1 cellular context compared by ENCODE assay signal in the genomic region with DNA sequence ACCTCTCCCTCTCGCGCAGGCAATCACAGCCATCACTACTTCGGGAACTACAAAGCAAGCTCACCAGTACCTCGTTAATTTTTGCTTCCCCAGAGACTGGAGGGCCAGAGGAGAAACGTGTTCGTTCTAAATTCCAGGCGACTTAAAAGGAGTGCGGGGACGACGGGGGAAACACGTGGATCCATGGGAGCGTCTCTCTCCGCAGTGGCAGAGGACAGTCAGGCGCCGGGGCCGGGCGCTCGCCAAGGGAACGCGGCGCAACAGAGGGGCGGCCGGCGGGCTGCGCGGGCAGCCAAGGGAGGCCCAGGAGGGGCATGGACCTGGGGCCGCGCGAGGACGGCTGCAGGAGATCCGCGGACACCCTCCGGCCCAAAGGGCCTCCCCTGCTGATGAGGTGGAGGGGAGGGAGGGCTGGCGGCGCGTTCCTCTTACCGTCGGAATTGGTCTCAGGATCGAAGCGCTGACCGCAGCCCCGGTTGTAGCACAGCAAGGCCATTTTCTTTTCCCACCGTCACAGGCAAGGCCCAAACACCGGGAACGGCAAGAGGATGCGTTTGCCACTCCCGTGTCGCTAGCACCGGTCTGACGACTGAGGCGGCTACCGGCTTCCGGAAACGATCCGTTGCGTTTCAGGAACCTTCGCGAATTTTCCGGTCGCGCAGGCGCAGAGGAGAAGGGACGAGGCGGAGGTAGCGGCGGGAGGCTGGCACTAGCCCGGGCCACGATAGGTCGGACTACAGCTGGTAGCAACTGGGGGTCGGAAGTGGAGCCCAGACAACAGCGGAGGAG.
A peak's percentile ranks its signal among the peaks of the same experiment; 100 is the strongest.
TF ChIP-seq lines count a peak whose summit lies in the region.

A gene (minus strand): TSS at position 591 of the 789 bp plus-strand sequence. CDS start 95 bp downstream, at position 496.

TF ChIP-seq in HepG2, 621 proteins besides CTCF, POLR2A, EP300 and RAD21 (continued from another document and continues in another):
- TF ChIP-seq, protein P1, sequence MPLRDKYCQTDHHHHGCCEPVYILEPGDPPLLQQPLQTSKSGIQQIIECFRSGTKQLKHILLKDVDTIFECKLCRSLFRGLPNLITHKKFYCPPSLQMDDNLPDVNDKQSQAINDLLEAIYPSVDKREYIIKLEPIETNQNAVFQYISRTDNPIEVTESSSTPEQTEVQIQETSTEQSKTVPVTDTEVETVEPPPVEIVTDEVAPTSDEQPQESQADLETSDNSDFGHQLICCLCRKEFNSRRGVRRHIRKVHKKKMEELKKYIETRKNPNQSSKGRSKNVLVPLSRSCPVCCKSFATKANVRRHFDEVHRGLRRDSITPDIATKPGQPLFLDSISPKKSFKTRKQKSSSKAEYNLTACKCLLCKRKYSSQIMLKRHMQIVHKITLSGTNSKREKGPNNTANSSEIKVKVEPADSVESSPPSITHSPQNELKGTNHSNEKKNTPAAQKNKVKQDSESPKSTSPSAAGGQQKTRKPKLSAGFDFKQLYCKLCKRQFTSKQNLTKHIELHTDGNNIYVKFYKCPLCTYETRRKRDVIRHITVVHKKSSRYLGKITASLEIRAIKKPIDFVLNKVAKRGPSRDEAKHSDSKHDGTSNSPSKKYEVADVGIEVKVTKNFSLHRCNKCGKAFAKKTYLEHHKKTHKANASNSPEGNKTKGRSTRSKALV (CRISPR knock-in tag; IDR thresholded peaks at IDR 0.05) = 0 out of 2 replicates have a peak, but pooled peaks have one; percentile 54
- TF ChIP-seq, protein P2, sequence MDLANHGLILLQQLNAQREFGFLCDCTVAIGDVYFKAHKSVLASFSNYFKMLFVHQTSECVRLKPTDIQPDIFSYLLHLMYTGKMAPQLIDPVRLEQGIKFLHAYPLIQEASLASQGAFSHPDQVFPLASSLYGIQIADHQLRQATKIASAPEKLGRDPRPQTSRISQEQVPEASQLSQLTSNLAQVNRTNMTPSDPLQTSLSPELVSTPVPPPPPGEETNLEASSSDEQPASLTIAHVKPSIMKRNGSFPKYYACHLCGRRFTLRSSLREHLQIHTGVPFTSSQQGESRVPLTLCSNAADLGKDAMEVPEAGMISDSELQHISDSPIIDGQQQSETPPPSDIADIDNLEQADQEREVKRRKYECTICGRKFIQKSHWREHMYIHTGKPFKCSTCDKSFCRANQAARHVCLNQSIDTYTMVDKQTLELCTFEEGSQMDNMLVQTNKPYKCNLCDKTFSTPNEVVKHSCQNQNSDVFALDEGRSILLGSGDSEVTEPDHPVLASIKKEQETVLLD (CRISPR knock-in tag; IDR thresholded peaks at IDR 0.05; ENCODE audit: low read depth) = peak; percentile 70; the same call in 1 of the 2 replicates
- TF ChIP-seq, protein P3, sequence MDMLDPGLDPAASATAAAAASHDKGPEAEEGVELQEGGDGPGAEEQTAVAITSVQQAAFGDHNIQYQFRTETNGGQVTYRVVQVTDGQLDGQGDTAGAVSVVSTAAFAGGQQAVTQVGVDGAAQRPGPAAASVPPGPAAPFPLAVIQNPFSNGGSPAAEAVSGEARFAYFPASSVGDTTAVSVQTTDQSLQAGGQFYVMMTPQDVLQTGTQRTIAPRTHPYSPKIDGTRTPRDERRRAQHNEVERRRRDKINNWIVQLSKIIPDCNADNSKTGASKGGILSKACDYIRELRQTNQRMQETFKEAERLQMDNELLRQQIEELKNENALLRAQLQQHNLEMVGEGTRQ (IDR thresholded peaks at IDR 0.05; ENCODE audit: low read depth, low read length) = no peak
- TF ChIP-seq, protein P3 (CRISPR knock-in tag; IDR thresholded peaks at IDR 0.05; ENCODE audit: borderline replicate concordance) = no peak
- TF ChIP-seq SIN3B (IDR thresholded peaks at IDR 0.05; ENCODE audit: low read length) (no peak), MED8 (CRISPR knock-in tag; IDR thresholded peaks at IDR 0.05; ENCODE audit: insufficient replicate concordance) (peak; percentile 62), NFE2L1 (CRISPR knock-in tag; IDR thresholded peaks at IDR 0.05; ENCODE audit: borderline replicate concordance) (no peak), SYNCRIP (IDR thresholded peaks at IDR 0.05; ENCODE audit: insufficient read depth, low read depth, low read length) (no peak), NFIB (CRISPR knock-in tag; IDR thresholded peaks at IDR 0.05; ENCODE audit: borderline replicate concordance) (no peak), TCF7L2 (IDR thresholded peaks at IDR 0.05; ENCODE audit: low read depth, low read length) (no peak), TCF7 (IDR thresholded peaks at IDR 0.05; ENCODE audit: low read depth) (no peak), AGO2 (optimal IDR thresholded peaks at IDR 0.05; ENCODE audit: low read depth, low read length) (peak; percentile 85), PCBP1 (IDR thresholded peaks at IDR 0.05; ENCODE audit: borderline replicate concordance, low read depth, low read length) (no peak), TAF15 (IDR thresholded peaks at IDR 0.05; ENCODE audit: low read depth, low read length, poor library complexity, severe bottlenecking) (no peak), ZNF292 (CRISPR knock-in tag; IDR thresholded peaks at IDR 0.05; ENCODE audit: borderline replicate concordance, low read depth) (peak; percentile 73), KDM1A (CRISPR knock-in tag; IDR thresholded peaks at IDR 0.05) (no peak), CC2D1A (CRISPR knock-in tag; IDR thresholded peaks at IDR 0.05) (no peak), PHF5A (CRISPR knock-in tag; IDR thresholded peaks at IDR 0.05; ENCODE audit: low read depth, unreplicated experiment) (no peak), SMAD9 (CRISPR knock-in tag; IDR thresholded peaks at IDR 0.05) (no peak), ZKSCAN1 (IDR thresholded peaks at IDR 0.05; ENCODE audit: low read length) (no peak), SALL1 (CRISPR knock-in tag; IDR thresholded peaks at IDR 0.05) (peak; percentile 77), ZNF557 (CRISPR knock-in tag; IDR thresholded peaks at IDR 0.05) (peak; percentile 71; the same call in 1 of the 2 replicates), SMARCC2 (IDR thresholded peaks at IDR 0.05) (no peak), NFE2L2 (IDR thresholded peaks at IDR 0.05; ENCODE audit: low read length) (no peak), ZNF124 (CRISPR knock-in tag; IDR thresholded peaks at IDR 0.05) (no peak), FOXA3 (CRISPR knock-in tag; IDR thresholded peaks at IDR 0.05) (no peak; the same call in 1 of the 2 replicates), DNMT1 (CRISPR knock-in tag; IDR thresholded peaks at IDR 0.05) (no peak), THYN1 (CRISPR knock-in tag; IDR thresholded peaks at IDR 0.05; ENCODE audit: borderline replicate concordance, low read depth) (no peak), SMYD3 (CRISPR knock-in tag; IDR thresholded peaks at IDR 0.05) (peak; percentile 80; the same call in 1 of the 2 replicates), RARA (CRISPR knock-in tag; IDR thresholded peaks at IDR 0.05) (peak; percentile 6; the same call in 1 of the 2 replicates)
- TF ChIP-seq, protein P4, sequence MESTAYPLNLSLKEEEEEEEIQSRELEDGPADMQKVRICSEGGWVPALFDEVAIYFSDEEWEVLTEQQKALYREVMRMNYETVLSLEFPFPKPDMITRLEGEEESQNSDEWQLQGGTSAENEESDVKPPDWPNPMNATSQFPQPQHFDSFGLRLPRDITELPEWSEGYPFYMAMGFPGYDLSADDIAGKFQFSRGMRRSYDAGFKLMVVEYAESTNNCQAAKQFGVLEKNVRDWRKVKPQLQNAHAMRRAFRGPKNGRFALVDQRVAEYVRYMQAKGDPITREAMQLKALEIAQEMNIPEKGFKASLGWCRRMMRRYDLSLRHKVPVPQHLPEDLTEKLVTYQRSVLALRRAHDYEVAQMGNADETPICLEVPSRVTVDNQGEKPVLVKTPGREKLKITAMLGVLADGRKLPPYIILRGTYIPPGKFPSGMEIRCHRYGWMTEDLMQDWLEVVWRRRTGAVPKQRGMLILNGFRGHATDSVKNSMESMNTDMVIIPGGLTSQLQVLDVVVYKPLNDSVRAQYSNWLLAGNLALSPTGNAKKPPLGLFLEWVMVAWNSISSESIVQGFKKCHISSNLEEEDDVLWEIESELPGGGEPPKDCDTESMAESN (CRISPR knock-in tag; conservative IDR thresholded peaks at IDR 0.05) = 0 out of 2 replicates have a peak, but pooled peaks have one; percentile 20
- TF ChIP-seq, protein P5, sequence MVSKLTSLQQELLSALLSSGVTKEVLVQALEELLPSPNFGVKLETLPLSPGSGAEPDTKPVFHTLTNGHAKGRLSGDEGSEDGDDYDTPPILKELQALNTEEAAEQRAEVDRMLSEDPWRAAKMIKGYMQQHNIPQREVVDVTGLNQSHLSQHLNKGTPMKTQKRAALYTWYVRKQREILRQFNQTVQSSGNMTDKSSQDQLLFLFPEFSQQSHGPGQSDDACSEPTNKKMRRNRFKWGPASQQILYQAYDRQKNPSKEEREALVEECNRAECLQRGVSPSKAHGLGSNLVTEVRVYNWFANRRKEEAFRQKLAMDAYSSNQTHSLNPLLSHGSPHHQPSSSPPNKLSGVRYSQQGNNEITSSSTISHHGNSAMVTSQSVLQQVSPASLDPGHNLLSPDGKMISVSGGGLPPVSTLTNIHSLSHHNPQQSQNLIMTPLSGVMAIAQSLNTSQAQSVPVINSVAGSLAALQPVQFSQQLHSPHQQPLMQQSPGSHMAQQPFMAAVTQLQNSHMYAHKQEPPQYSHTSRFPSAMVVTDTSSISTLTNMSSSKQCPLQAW (CRISPR knock-in tag; IDR thresholded peaks at IDR 0.05) = peak; percentile 76
- TF ChIP-seq, protein P6, sequence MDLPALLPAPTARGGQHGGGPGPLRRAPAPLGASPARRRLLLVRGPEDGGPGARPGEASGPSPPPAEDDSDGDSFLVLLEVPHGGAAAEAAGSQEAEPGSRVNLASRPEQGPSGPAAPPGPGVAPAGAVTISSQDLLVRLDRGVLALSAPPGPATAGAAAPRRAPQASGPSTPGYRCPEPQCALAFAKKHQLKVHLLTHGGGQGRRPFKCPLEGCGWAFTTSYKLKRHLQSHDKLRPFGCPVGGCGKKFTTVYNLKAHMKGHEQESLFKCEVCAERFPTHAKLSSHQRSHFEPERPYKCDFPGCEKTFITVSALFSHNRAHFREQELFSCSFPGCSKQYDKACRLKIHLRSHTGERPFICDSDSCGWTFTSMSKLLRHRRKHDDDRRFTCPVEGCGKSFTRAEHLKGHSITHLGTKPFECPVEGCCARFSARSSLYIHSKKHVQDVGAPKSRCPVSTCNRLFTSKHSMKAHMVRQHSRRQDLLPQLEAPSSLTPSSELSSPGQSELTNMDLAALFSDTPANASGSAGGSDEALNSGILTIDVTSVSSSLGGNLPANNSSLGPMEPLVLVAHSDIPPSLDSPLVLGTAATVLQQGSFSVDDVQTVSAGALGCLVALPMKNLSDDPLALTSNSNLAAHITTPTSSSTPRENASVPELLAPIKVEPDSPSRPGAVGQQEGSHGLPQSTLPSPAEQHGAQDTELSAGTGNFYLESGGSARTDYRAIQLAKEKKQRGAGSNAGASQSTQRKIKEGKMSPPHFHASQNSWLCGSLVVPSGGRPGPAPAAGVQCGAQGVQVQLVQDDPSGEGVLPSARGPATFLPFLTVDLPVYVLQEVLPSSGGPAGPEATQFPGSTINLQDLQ (CRISPR knock-in tag; IDR thresholded peaks at IDR 0.05) = no peak
- TF ChIP-seq, protein P7, sequence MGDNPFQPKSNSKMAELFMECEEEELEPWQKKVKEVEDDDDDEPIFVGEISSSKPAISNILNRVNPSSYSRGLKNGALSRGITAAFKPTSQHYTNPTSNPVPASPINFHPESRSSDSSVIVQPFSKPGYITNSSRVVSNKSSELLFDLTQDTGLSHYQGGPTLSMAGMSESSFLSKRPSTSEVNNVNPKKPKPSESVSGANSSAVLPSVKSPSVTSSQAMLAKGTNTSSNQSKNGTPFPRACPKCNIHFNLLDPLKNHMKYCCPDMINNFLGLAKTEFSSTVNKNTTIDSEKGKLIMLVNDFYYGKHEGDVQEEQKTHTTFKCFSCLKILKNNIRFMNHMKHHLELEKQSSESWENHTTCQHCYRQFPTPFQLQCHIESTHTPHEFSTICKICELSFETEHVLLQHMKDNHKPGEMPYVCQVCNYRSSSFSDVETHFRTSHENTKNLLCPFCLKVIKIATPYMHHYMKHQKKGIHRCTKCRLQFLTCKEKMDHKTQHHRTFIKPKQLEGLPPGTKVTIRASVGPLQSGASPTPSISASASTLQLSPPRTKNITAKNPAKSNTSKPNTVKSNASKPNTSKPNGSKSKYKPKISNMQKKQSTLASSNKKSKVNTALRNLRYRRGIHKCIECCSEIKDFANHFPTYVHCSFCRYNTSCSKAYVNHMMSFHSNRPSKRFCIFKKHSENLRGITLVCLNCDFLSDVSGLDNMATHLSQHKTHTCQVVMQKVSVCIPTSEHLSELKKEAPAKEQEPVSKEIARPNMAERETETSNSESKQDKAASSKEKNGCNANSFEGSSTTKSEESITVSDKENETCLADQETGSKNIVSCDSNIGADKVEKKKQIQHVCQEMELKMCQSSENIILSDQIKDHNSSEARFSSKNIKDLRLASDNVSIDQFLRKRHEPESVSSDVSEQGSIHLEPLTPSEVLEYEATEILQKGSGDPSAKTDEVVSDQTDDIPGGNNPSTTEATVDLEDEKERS (CRISPR knock-in tag; IDR thresholded peaks at IDR 0.05) = 0 out of 2 replicates have a peak, but pooled peaks have one; percentile 48
- TF ChIP-seq, protein P8, sequence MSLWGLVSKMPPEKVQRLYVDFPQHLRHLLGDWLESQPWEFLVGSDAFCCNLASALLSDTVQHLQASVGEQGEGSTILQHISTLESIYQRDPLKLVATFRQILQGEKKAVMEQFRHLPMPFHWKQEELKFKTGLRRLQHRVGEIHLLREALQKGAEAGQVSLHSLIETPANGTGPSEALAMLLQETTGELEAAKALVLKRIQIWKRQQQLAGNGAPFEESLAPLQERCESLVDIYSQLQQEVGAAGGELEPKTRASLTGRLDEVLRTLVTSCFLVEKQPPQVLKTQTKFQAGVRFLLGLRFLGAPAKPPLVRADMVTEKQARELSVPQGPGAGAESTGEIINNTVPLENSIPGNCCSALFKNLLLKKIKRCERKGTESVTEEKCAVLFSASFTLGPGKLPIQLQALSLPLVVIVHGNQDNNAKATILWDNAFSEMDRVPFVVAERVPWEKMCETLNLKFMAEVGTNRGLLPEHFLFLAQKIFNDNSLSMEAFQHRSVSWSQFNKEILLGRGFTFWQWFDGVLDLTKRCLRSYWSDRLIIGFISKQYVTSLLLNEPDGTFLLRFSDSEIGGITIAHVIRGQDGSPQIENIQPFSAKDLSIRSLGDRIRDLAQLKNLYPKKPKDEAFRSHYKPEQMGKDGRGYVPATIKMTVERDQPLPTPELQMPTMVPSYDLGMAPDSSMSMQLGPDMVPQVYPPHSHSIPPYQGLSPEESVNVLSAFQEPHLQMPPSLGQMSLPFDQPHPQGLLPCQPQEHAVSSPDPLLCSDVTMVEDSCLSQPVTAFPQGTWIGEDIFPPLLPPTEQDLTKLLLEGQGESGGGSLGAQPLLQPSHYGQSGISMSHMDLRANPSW (CRISPR knock-in tag; IDR thresholded peaks at IDR 0.05; ENCODE audit: borderline replicate concordance) = 0 out of 2 replicates have a peak, but pooled peaks have one; percentile 38
- TF ChIP-seq, protein P9, sequence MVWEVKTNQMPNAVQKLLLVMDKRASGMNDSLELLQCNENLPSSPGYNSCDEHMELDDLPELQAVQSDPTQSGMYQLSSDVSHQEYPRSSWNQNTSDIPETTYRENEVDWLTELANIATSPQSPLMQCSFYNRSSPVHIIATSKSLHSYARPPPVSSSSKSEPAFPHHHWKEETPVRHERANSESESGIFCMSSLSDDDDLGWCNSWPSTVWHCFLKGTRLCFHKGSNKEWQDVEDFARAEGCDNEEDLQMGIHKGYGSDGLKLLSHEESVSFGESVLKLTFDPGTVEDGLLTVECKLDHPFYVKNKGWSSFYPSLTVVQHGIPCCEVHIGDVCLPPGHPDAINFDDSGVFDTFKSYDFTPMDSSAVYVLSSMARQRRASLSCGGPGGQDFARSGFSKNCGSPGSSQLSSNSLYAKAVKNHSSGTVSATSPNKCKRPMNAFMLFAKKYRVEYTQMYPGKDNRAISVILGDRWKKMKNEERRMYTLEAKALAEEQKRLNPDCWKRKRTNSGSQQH (CRISPR knock-in tag; IDR thresholded peaks at IDR 0.05; ENCODE audit: low read depth) = peak; percentile 87
